ENCODE assay signal across 8 cellular contexts in the genomic region with DNA sequence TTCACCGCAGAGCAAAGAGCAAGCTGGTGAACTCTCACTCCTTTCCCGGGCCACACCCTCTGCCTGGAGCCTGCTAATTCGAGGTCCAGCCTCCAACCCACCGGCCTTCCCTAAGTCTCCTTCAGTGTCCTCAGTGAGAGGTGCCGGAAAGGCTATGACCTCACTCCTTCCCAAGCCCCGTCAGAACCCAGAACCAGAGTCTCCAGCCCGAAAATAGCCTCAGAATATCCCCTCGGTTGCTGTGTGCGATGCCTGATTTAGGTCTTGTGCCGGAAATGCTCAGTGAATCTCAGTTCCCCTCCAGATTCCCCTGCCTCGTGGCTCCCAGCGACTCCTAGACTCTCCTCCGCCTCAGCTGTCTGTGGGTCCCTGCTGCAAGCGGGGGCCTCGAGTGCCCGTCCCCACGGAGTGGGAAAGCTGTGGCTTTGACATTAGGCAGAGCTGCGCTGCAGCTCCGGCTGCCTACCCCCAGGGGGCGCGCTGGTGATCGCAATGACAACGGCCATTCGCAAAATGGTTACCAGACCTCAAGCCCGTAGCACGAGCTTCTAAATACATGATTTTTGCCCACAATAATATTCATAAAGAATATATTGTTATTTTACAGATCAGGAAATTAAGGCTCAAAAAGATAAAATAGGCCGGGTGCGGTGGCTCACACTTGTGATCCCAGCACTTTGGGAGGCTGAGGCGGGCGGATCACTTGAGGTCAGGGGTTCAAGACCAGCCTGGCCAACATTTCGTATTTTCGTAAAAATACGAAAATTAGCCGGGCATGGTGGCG. TPM values are rescaled to one million over a fixed set of nuclear protein-coding genes. Genes with fewer than 3 reads are reported as not detected.
DNase-seq lines count a peak whose midpoint lies in the region; ATAC-seq and TF ChIP-seq lines count a peak whose summit lies in the region.

No MANE protein-coding gene starts in this region.

- POLR2A ChIA-PET in CD4-positive, alpha-beta T cell (lab: Charles Lee), result interaction anchor here (1.6 kb wide), 1 partner anchor 220 kb away, joined by 5 read pairs; no protein-coding TSS in a partner anchor

- peaks cover 10% of the 10 kb centered on the region for H3K4me1 Mint-ChIP-seq in CD4-positive, alpha-beta T cell (ENCODE audit: low read depth)
- peaks cover 6% of the 10 kb centered on the region for H3K4me1 Mint-ChIP-seq in osteocyte (ENCODE audit: unreplicated experiment)

- peaks cover 15% of the 10 kb centered on the region for H3K4me1 ChIP-seq in SJCRH30

- peak; percentile 88 for TF ChIP-seq CTCF in CD4-positive, alpha-beta T cell (IDR thresholded peaks at IDR 0.05)
- peak; percentile 95 for TF ChIP-seq CTCF in osteocyte (IDR thresholded peaks at IDR 0.05)

- ATAC-seq in CD4-positive, alpha-beta T cell (ENCODE audit: poor library complexity), result peak; percentile 91
- ATAC-seq in HG02798 (IDR thresholded peaks at IDR 0.05; ENCODE audit: poor library complexity, unreplicated experiment) (peak; percentile 64), GM19324 (IDR thresholded peaks at IDR 0.05; ENCODE audit: low FRiP score, unreplicated experiment) (no peak)

- CTCF ChIA-PET in CD4-positive, alpha-beta T cell (lab: Charles Lee), result interaction anchor here (0.8 to 2.2 kb wide), 13 partner anchors 9 to 220 kb away, joined by 3 to 10 read pairs (median 4); no protein-coding TSS in a partner anchor

- H3K4me3 Mint-ChIP-seq in CD4-positive, alpha-beta T cell, result peak overlapping the region; percentile 68
- peak overlapping the region; percentile 63 for H3K4me3 Mint-ChIP-seq in osteocyte (ENCODE audit: unreplicated experiment)

- H3K9me3 Mint-ChIP-seq in CD4-positive, alpha-beta T cell, result no peaks in the 10 kb centered on the region
- H3K9me3 Mint-ChIP-seq in osteocyte (ENCODE audit: unreplicated experiment), result no peaks in the 10 kb centered on the region

- H3K4me3 ChIP-seq in SJCRH30, result no peak overlapping the region

- intact Hi-C loops in CD4-positive, alpha-beta T cell (cut with DNase I, micrococcal nuclease), result loop anchor here in 1 of 2 experiments (5.0 kb wide), 1 partner anchor 341 kb away; no protein-coding TSS in a partner anchor

- peaks cover 22% of the 10 kb centered on the region for H3K27me3 Mint-ChIP-seq in CD4-positive, alpha-beta T cell
- H3K27me3 Mint-ChIP-seq in osteocyte (ENCODE audit: unreplicated experiment), result peaks cover 54% of the 10 kb centered on the region

- no peak overlapping the region for H3K27ac ChIP-seq in CD4-positive, alpha-beta T cell (ENCODE audit: low read depth, low read length)
- H3K27ac ChIP-seq in SJCRH30 (no peak overlapping the region), temporal lobe (ENCODE audit: low read depth, low read length) (peak overlapping the region; percentile 59)

- H3K9me3 ChIP-seq in CD4-positive, alpha-beta T cell (ENCODE audit: control insufficient read depth, low read length), result no peaks in the 10 kb centered on the region
- no peaks in the 10 kb centered on the region for H3K9me3 ChIP-seq in SJCRH30 (replicated peaks)

- peaks cover 14% of the 10 kb centered on the region for H3K27me3 ChIP-seq in CD4-positive, alpha-beta T cell (ENCODE audit: control insufficient read depth, insufficient read depth, low read length)
- no peaks in the 10 kb centered on the region for H3K27me3 ChIP-seq in SJCRH30

- H3K36me3 ChIP-seq in SJCRH30, result no peaks in the 10 kb centered on the region

- DNase-seq in CD4-positive, alpha-beta T cell, result peak; percentile 46 to 78 (median 64)
- DNase-seq in SJCRH30 (peak; percentile 33 to 51), glomerular visceral epithelial cell (ENCODE audit: extremely low spot score) (peak; percentile 62), osteocyte (ENCODE audit: extremely low spot score, unreplicated experiment) (peak; percentile 88)
- DNase-seq in activated naive CD4-positive, alpha-beta T cell treated with Interleukin-2 at 50 U/mL for 16 hours, result peak; percentile 78

- H3K27ac Mint-ChIP-seq in CD4-positive, alpha-beta T cell, result no peak overlapping the region
- H3K27ac Mint-ChIP-seq in osteocyte (ENCODE audit: unreplicated experiment), result no peak overlapping the region

- H3K36me3 Mint-ChIP-seq in CD4-positive, alpha-beta T cell (ENCODE audit: low read depth), result no peaks in the 10 kb centered on the region
- no peaks in the 10 kb centered on the region for H3K36me3 Mint-ChIP-seq in osteocyte (ENCODE audit: unreplicated experiment)

RNA-seq across cellular contexts. Expression of gene BNIP5, which starts 4.2 kb away (rescaled TPM):
- total RNA-seq in CD4-positive, alpha-beta T cell, result not detected
- total RNA-seq in SJCRH30 (2014; rRNA removed; shearing (Covaris generic)), result 0.04 TPM in 1 of 2 replicates, not detected in the other
- total RNA-seq in osteocyte, result not detected in 2 replicates
- total RNA-seq in temporal lobe, result 0.25 TPM

RNA-seq across cellular contexts. Expression of gene ETV7, which starts 46.6 kb away (rescaled TPM):
- total RNA-seq in CD4-positive, alpha-beta T cell, result under 1 TPM; 0.33 to 0.73 TPM
- total RNA-seq in SJCRH30 (2014; rRNA removed; shearing (Covaris generic)), result not detected in 2 replicates
- total RNA-seq in osteocyte (0.24 and 0.59 TPM in 2 replicates), temporal lobe (not detected)
